Comparison of ENCODE assay signal across 24 cellular contexts in the genomic region with DNA sequence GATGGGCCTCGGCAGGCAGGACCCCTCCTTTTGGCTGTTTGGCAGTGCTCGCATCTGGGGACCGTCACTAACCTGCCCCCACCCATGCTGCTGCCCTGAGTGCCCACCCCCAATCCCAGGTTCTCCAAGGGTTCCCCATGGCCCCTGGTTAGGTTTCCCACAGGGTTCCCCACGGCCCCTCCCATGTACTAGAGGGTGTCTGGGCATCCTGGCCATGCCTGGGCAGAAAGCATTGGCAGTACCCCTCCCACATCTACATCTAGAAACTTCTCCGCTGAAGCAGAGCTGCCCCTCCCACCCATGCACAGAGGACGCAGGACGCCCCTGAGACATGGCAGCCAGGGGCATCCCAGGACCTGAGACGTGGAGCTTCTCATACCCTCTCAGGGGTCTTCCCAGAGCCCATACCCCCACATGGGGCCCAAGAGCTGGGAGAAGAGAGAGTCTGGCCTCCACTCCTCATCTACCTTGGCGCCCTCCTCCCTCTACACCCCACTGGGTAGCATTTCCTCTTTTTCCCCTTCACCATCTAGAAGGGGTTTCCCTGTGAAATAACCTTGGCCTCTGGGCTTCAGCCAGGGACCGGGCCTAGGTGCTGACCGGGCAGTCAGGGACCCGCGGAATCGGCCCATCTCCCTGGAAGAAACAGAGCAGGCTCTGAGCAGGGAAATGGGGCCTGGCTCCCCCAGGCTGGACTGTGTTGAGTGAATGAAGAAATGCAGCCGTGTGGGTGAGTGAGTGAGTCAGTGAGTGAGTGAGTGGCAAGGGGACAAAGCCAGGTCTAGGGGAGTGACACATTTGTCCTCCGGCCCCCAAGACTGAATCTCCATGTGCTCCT.
"Had no signal": no experiment of that assay in that cellular context is flagged by ENCODE, and none has a peak within 500 bp of the region (broad histone marks: within the 10 kb centered on the region; RNA-seq: fewer than 3 reads in every experiment).

No MANE protein-coding gene starts in this region.

- H3K9me3 Mint-ChIP-seq: nephron progenitor cell had no signal

- H3K4me3 ChIP-seq: colonic mucosa, esophagus muscularis mucosa, gastroesophageal sphincter, heart left ventricle, hepatocyte, left ventricle myocardium inferior, lower lobe of right lung, ovary, sigmoid colon, thoracic aorta, tibial nerve, upper lobe of left lung, uterus had no signal

- H3K27me3 ChIP-seq: colonic mucosa, foreskin keratinocyte, hepatocyte, ovary, tibial nerve, upper lobe of left lung, uterus had no signal

- H3K36me3 ChIP-seq: colonic mucosa, esophagus muscularis mucosa, gastroesophageal sphincter, heart left ventricle, left ventricle myocardium inferior, lower lobe of right lung, ovary, sigmoid colon, thoracic aorta, tibial nerve, upper lobe of left lung, uterus had no signal

- H3K27ac Mint-ChIP-seq: dendritic cell treated with granulocyte-macrophage colony-stimulating factor and Interleukin-4, amounts not matched to agents 40 ng/mL and 50 ng/mL, for 4 days; nephron progenitor cell; stimulated activated memory B cell treated with anti-CD40 and anti-IgM and Interleukin-4, amounts not matched to agents 10 μg/mL and 1 μg/mL and 100 μg/mL, for 72 hours; stimulated activated naive CD8-positive, alpha-beta T cell treated with anti-CD3 and anti-CD28 coated beads, Interleukin-15, Interleukin-2, amounts not matched to agents 100 ng/mL and 50 ng/mL, for 24 hours had no signal

- H3K4me3 Mint-ChIP-seq: dendritic cell treated with granulocyte-macrophage colony-stimulating factor and Interleukin-4, amounts not matched to agents 40 ng/mL and 50 ng/mL, for 4 days; naive thymus-derived CD8-positive, alpha-beta T cell; nephron progenitor cell; stimulated activated memory B cell treated with anti-CD40 and anti-IgM and Interleukin-4, amounts not matched to agents 10 μg/mL and 1 μg/mL and 100 μg/mL, for 72 hours; stimulated activated naive CD8-positive, alpha-beta T cell treated with anti-CD3 and anti-CD28 coated beads, Interleukin-15, Interleukin-2, amounts not matched to agents 100 ng/mL and 50 ng/mL, for 24 hours had no signal

- DNase-seq: colonic mucosa; effector CD8-positive, alpha-beta T cell; foreskin keratinocyte; kidney glomerular epithelial cell; left colon; left ventricle myocardium inferior; lower lobe of right lung; naive thymus-derived CD8-positive, alpha-beta T cell; nephron progenitor cell; occipital lobe; ovary; stimulated activated CD4-positive, alpha-beta T cell treated with anti-CD3 and anti-CD28 coated beads, Interleukin-4, amount 100 ng/mL, for 4 hours; upper lobe of left lung; uterus had no signal

- H3K9me3 ChIP-seq: colonic mucosa, esophagus muscularis mucosa, gastroesophageal sphincter, heart left ventricle, left ventricle myocardium inferior, lower lobe of right lung, ovary, sigmoid colon, thoracic aorta, tibial nerve, upper lobe of left lung, uterus had no signal

- H3K36me3 Mint-ChIP-seq: naive thymus-derived CD8-positive, alpha-beta T cell; stimulated activated memory B cell treated with anti-CD40 and anti-IgM and Interleukin-4, amounts not matched to agents 10 μg/mL and 1 μg/mL and 100 μg/mL, for 72 hours had no signal

- H3K4me1 Mint-ChIP-seq: stimulated activated memory B cell treated with anti-CD40 and anti-IgM and Interleukin-4, amounts not matched to agents 10 μg/mL and 1 μg/mL and 100 μg/mL, for 72 hours had no signal

- H3K4me1 ChIP-seq: colonic mucosa, esophagus muscularis mucosa, foreskin keratinocyte, gastroesophageal sphincter, heart left ventricle, left ventricle myocardium inferior, lower lobe of right lung, sigmoid colon, tibial nerve, upper lobe of left lung, uterus had no signal

- H3K27me3 Mint-ChIP-seq: dendritic cell treated with granulocyte-macrophage colony-stimulating factor and Interleukin-4, amounts not matched to agents 40 ng/mL and 50 ng/mL, for 4 days had no signal

- H3K27ac ChIP-seq: colonic mucosa, esophagus muscularis mucosa, foreskin keratinocyte, gastroesophageal sphincter, heart left ventricle, hepatocyte, left ventricle myocardium inferior, lower lobe of right lung, ovary, sigmoid colon, thoracic aorta, tibial nerve, upper lobe of left lung, uterus had no signal

- ATAC-seq: foreskin keratinocyte; gastroesophageal sphincter; heart left ventricle; left colon; lower lobe of right lung; naive thymus-derived CD8-positive, alpha-beta T cell; stimulated activated memory B cell treated with anti-CD40 and anti-IgM and Interleukin-4, amounts not matched to agents 10 μg/mL and 1 μg/mL and 100 μg/mL, for 72 hours had no signal
